In the genomic region with DNA sequence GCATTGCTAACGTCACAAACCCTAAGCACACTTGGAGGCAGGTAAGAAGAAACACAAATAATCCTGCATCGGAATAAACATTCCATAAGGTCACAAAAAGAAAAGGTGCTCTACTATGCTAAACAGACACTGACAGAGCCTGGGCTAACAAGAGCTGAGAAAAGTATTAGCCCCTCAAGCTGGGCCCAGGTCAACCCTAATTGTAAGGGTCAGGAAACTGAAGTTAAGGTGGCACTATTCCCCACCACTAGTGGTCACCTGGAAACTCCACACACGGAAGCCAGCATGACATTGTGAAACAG, we compare ENCODE assay signal across 2 cellular contexts.
TF ChIP-seq lines count a peak whose summit lies in the region.

No MANE protein-coding gene starts in this region.

TF ChIP-seq in SK-N-SH, 30 proteins besides CTCF, POLR2A, EP300 and RAD21 (continued from another document):
- TF ChIP-seq, protein P1, sequence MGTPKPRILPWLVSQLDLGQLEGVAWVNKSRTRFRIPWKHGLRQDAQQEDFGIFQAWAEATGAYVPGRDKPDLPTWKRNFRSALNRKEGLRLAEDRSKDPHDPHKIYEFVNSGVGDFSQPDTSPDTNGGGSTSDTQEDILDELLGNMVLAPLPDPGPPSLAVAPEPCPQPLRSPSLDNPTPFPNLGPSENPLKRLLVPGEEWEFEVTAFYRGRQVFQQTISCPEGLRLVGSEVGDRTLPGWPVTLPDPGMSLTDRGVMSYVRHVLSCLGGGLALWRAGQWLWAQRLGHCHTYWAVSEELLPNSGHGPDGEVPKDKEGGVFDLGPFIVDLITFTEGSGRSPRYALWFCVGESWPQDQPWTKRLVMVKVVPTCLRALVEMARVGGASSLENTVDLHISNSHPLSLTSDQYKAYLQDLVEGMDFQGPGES (IDR thresholded peaks at IDR 0.05; ENCODE audit: low read depth, low read length), result no peak
- TF ChIP-seq, protein P2, sequence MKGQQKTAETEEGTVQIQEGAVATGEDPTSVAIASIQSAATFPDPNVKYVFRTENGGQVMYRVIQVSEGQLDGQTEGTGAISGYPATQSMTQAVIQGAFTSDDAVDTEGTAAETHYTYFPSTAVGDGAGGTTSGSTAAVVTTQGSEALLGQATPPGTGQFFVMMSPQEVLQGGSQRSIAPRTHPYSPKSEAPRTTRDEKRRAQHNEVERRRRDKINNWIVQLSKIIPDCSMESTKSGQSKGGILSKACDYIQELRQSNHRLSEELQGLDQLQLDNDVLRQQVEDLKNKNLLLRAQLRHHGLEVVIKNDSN (IDR thresholded peaks at IDR 0.05; ENCODE audit: borderline replicate concordance, low read depth), result no peak
- TF ChIP-seq TAF1 (IDR thresholded peaks at IDR 0.05; ENCODE audit: borderline replicate concordance, low read depth, low read length) (no peak), TCF12 (IDR thresholded peaks at IDR 0.05) (no peak)

TF ChIP-seq in SK-N-SH treated with all-trans-retinoic acid at 6 μM for 48 hours, 23 proteins besides CTCF, POLR2A, EP300 and RAD21 (continued from another document):
- TF ChIP-seq, protein P3, sequence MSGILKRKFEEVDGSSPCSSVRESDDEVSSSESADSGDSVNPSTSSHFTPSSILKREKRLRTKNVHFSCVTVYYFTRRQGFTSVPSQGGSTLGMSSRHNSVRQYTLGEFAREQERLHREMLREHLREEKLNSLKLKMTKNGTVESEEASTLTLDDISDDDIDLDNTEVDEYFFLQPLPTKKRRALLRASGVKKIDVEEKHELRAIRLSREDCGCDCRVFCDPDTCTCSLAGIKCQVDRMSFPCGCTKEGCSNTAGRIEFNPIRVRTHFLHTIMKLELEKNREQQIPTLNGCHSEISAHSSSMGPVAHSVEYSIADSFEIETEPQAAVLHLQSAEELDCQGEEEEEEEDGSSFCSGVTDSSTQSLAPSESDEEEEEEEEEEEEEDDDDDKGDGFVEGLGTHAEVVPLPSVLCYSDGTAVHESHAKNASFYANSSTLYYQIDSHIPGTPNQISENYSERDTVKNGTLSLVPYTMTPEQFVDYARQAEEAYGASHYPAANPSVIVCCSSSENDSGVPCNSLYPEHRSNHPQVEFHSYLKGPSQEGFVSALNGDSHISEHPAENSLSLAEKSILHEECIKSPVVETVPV (CRISPR knock-in tag; IDR thresholded peaks at IDR 0.05), result no peak
- TF ChIP-seq BACH2 (CRISPR knock-in tag; IDR thresholded peaks at IDR 0.05; ENCODE audit: borderline replicate concordance), result no peak
- no peak for TF ChIP-seq SNAI2 (CRISPR knock-in tag; IDR thresholded peaks at IDR 0.05)
- TF ChIP-seq RARB (CRISPR knock-in tag; IDR thresholded peaks at IDR 0.05), result no peak
- TF ChIP-seq ARNTL (CRISPR knock-in tag; IDR thresholded peaks at IDR 0.05; ENCODE audit: borderline replicate concordance, low read depth), result no peak
- TF ChIP-seq, protein P4, sequence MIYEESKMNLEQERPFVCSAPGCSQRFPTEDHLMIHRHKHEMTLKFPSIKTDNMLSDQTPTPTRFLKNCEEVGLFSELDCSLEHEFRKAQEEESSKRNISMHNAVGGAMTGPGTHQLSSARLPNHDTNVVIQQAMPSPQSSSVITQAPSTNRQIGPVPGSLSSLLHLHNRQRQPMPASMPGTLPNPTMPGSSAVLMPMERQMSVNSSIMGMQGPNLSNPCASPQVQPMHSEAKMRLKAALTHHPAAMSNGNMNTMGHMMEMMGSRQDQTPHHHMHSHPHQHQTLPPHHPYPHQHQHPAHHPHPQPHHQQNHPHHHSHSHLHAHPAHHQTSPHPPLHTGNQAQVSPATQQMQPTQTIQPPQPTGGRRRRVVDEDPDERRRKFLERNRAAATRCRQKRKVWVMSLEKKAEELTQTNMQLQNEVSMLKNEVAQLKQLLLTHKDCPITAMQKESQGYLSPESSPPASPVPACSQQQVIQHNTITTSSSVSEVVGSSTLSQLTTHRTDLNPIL (CRISPR knock-in tag; IDR thresholded peaks at IDR 0.05; ENCODE audit: low read depth), result no peak
- TF ChIP-seq ISL1 (CRISPR knock-in tag; IDR thresholded peaks at IDR 0.05), result no peak
- TF ChIP-seq ZFP3 (CRISPR knock-in tag; IDR thresholded peaks at IDR 0.05), result no peak
- TF ChIP-seq ESRRG (CRISPR knock-in tag; IDR thresholded peaks at IDR 0.05), result no peak
- TF ChIP-seq, protein P5, sequence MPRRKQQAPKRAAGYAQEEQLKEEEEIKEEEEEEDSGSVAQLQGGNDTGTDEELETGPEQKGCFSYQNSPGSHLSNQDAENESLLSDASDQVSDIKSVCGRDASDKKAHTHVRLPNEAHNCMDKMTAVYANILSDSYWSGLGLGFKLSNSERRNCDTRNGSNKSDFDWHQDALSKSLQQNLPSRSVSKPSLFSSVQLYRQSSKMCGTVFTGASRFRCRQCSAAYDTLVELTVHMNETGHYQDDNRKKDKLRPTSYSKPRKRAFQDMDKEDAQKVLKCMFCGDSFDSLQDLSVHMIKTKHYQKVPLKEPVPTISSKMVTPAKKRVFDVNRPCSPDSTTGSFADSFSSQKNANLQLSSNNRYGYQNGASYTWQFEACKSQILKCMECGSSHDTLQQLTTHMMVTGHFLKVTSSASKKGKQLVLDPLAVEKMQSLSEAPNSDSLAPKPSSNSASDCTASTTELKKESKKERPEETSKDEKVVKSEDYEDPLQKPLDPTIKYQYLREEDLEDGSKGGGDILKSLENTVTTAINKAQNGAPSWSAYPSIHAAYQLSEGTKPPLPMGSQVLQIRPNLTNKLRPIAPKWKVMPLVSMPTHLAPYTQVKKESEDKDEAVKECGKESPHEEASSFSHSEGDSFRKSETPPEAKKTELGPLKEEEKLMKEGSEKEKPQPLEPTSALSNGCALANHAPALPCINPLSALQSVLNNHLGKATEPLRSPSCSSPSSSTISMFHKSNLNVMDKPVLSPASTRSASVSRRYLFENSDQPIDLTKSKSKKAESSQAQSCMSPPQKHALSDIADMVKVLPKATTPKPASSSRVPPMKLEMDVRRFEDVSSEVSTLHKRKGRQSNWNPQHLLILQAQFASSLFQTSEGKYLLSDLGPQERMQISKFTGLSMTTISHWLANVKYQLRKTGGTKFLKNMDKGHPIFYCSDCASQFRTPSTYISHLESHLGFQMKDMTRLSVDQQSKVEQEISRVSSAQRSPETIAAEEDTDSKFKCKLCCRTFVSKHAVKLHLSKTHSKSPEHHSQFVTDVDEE (CRISPR knock-in tag; IDR thresholded peaks at IDR 0.05), result no peak
- no peak for TF ChIP-seq OSR1 (CRISPR knock-in tag; IDR thresholded peaks at IDR 0.05)
- no peak for TF ChIP-seq TOX (CRISPR knock-in tag; IDR thresholded peaks at IDR 0.05; ENCODE audit: borderline replicate concordance)
- TF ChIP-seq ZNF70 (CRISPR knock-in tag; IDR thresholded peaks at IDR 0.05), result no peak
- no peak for TF ChIP-seq ZC3H10 (CRISPR knock-in tag; IDR thresholded peaks at IDR 0.05)
- no peak for TF ChIP-seq TCF4 (CRISPR knock-in tag; IDR thresholded peaks at IDR 0.05; ENCODE audit: borderline replicate concordance)
- no peak for TF ChIP-seq CSDC2 (CRISPR knock-in tag; IDR thresholded peaks at IDR 0.05)
- TF ChIP-seq, protein P6, sequence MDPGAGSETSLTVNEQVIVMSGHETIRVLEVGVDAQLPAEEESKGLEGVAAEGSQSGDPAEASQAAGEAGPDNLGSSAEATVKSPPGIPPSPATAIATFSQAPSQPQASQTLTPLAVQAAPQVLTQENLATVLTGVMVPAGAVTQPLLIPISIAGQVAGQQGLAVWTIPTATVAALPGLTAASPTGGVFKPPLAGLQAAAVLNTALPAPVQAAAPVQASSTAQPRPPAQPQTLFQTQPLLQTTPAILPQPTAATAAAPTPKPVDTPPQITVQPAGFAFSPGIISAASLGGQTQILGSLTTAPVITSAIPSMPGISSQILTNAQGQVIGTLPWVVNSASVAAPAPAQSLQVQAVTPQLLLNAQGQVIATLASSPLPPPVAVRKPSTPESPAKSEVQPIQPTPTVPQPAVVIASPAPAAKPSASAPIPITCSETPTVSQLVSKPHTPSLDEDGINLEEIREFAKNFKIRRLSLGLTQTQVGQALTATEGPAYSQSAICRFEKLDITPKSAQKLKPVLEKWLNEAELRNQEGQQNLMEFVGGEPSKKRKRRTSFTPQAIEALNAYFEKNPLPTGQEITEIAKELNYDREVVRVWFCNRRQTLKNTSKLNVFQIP (CRISPR knock-in tag; IDR thresholded peaks at IDR 0.05; ENCODE audit: borderline replicate concordance, low read depth), result no peak
TF ChIP-seq in SK-N-SH treated with all-trans-retinoic acid at 6 μM for 48 hours: peak in this region for 0.
